In genomic region chr19:19372656-19373416, GRCh38 we compare ENCODE assay signal across 8 cellular contexts. TPM values are rescaled to one million over a fixed set of nuclear protein-coding genes. Genes with fewer than 3 reads are reported as not detected.
DNase-seq lines count a peak whose midpoint lies in the region; ATAC-seq and TF ChIP-seq lines count a peak whose summit lies in the region.

No MANE protein-coding gene starts in this region.

- DNase-seq in DMS153 treated with DMSO at 0.1 percent for 48 hours (lab: John Stamatoyannopoulos, UW; ENCODE audit: unreplicated experiment): peak; percentile 24
- DNase-seq in SW480 (ENCODE audit: low spot score): peak; percentile 85
- DNase-seq in endothelial cell (ENCODE audit: low spot score): peak; percentile 23
- peak; percentile 74 for DNase-seq in natural killer cell treated with Interleukin-12 subunit alpha and Interleukin-12 subunit beta and Interleukin-15 and Interleukin-18, amount 100 ng/mL, for 72 hours (ENCODE audit: low spot score)
- DNase-seq in effector CD8-positive, alpha-beta T cell (lab: John Stamatoyannopoulos, UW): no peak
- no peak for DNase-seq in ecto neural progenitor cell (ENCODE audit: low spot score)

- H3K4me3 Mint-ChIP-seq in endothelial cell (ENCODE audit: unreplicated experiment): no peak overlapping the region
- H3K4me3 Mint-ChIP-seq in natural killer cell treated with Interleukin-12 subunit alpha and Interleukin-12 subunit beta and Interleukin-15 and Interleukin-18, amount 100 ng/mL, for 72 hours: peak overlapping the region; percentile 66

- H3K27me3 Mint-ChIP-seq in endothelial cell (ENCODE audit: unreplicated experiment): peaks cover 3% of the 10 kb centered on the region
- H3K27me3 Mint-ChIP-seq in natural killer cell treated with Interleukin-12 subunit alpha and Interleukin-12 subunit beta and Interleukin-15 and Interleukin-18, amount 100 ng/mL, for 72 hours: no peaks in the 10 kb centered on the region

- TF ChIP-seq CTCF in endothelial cell (IDR thresholded peaks at IDR 0.05; ENCODE audit: unreplicated experiment): no peak

- H3K9me3 Mint-ChIP-seq in endothelial cell (ENCODE audit: unreplicated experiment): no peaks in the 10 kb centered on the region
- no peaks in the 10 kb centered on the region for H3K9me3 Mint-ChIP-seq in natural killer cell treated with Interleukin-12 subunit alpha and Interleukin-12 subunit beta and Interleukin-15 and Interleukin-18, amount 100 ng/mL, for 72 hours

- no peaks in the 10 kb centered on the region for H3K36me3 Mint-ChIP-seq in endothelial cell (ENCODE audit: low read depth, unreplicated experiment)
- no peaks in the 10 kb centered on the region for H3K36me3 Mint-ChIP-seq in natural killer cell treated with Interleukin-12 subunit alpha and Interleukin-12 subunit beta and Interleukin-15 and Interleukin-18, amount 100 ng/mL, for 72 hours

- peak; percentile 79 for ATAC-seq in GM19395 (IDR thresholded peaks at IDR 0.05; ENCODE audit: unreplicated experiment)
- ATAC-seq in HG03571 (IDR thresholded peaks at IDR 0.05; ENCODE audit: unreplicated experiment): peak; percentile 87
- peak; percentile 96 to 97 for ATAC-seq in natural killer cell treated with Interleukin-12 subunit alpha and Interleukin-12 subunit beta and Interleukin-15 and Interleukin-18, amount 100 ng/mL, for 72 hours

- no peak overlapping the region for H3K27ac Mint-ChIP-seq in endothelial cell (ENCODE audit: unreplicated experiment)
- peak overlapping the region; percentile 94 to 96 for H3K27ac Mint-ChIP-seq in natural killer cell treated with Interleukin-12 subunit alpha and Interleukin-12 subunit beta and Interleukin-15 and Interleukin-18, amount 100 ng/mL, for 72 hours

- no peaks in the 10 kb centered on the region for H3K4me1 Mint-ChIP-seq in endothelial cell (ENCODE audit: unreplicated experiment)
- peaks cover 5 to 7% of the 10 kb centered on the region in 2 donors for H3K4me1 Mint-ChIP-seq in natural killer cell treated with Interleukin-12 subunit alpha and Interleukin-12 subunit beta and Interleukin-15 and Interleukin-18, amount 100 ng/mL, for 72 hours (ENCODE audit: low read depth in 2 of 2)

RNA-seq across cellular contexts. Expression of gene GATAD2A, which starts 32.6 kb away (rescaled TPM):
- 150 TPM for total RNA-seq in endothelial cell (ENCODE audit: unreplicated experiment)
- 100 to 1,000 TPM; 171 to 224 TPM for total RNA-seq in natural killer cell treated with Interleukin-12 subunit alpha and Interleukin-12 subunit beta and Interleukin-15 and Interleukin-18, amount 100 ng/mL, for 72 hours

RNA-seq across cellular contexts. Expression of gene MAU2, which starts 52.2 kb away (rescaled TPM):
- 49.3 TPM for total RNA-seq in endothelial cell (ENCODE audit: unreplicated experiment)
- total RNA-seq in natural killer cell treated with Interleukin-12 subunit alpha and Interleukin-12 subunit beta and Interleukin-15 and Interleukin-18, amount 100 ng/mL, for 72 hours: 100 to 1,000 TPM in 1 of 2 donors, 10 to 100 TPM in 1; 83.7 to 122 TPM

RNA-seq across cellular contexts. Expression of gene SUGP1, which starts 52.5 kb away (rescaled TPM):
- 73.2 TPM for total RNA-seq in endothelial cell (ENCODE audit: unreplicated experiment)
- 10 to 100 TPM; 61.1 to 69.6 TPM for total RNA-seq in natural killer cell treated with Interleukin-12 subunit alpha and Interleukin-12 subunit beta and Interleukin-15 and Interleukin-18, amount 100 ng/mL, for 72 hours

Comparison
In these comparisons a context has a peak if more than half of its experiments do, and no peak if none do; other contexts are left out.
1. DNase-seq: peak in DMS153 treated with DMSO at 0.1 percent for 48 hours (single experiment), SW480 (single experiment), endothelial cell (single experiment) and natural killer cell treated with Interleukin-12 subunit alpha and Interleukin-12 subunit beta and Interleukin-15 and Interleukin-18, amount 100 ng/mL, for 72 hours (single experiment); none in effector CD8-positive, alpha-beta T cell (single experiment) and ecto neural progenitor cell (single experiment).
2. Peak in every context shown above with its lines, with median percentiles within 50 percentile points of each other: ATAC-seq.